Comparison of ENCODE assay signal across 21 cellular contexts in genomic region chrX:155235891-155236290, GRCh38. TPM values are rescaled to one million over a fixed set of nuclear protein-coding genes. Genes with fewer than 3 reads are reported as not detected.
DNase-seq lines count a peak whose midpoint lies in the region; TF ChIP-seq lines count a peak whose summit lies in the region.
"Had no signal": no experiment of that assay in that cellular context is flagged by ENCODE, and none has a peak within 500 bp of the region (broad histone marks: within the 10 kb centered on the region; RNA-seq: fewer than 3 reads in every experiment).

No MANE protein-coding gene starts in this region.

- no peaks in the 10 kb centered on the region for H3K9me3 Mint-ChIP-seq in activated T-cell treated with anti-CD3 and anti-CD28 coated beads, Interleukin-2, amount 50 U/mL, for 24 hours
- no peaks in the 10 kb centered on the region for H3K9me3 Mint-ChIP-seq in glutamatergic neuron (ENCODE audit: unreplicated experiment)
- H3K9me3 Mint-ChIP-seq: CD4-positive, CD25-positive, alpha-beta regulatory T cell had no signal

- in situ Hi-C loops in SK-MEL-5 (cut with HindIII; ENCODE audit: low pct_unique_long_range_greater_than_20kb, low sequenced_read_pairs): no loop called here

- peaks cover 11% of the 10 kb centered on the region for H3K4me1 Mint-ChIP-seq in activated T-cell treated with anti-CD3 and anti-CD28 coated beads, Interleukin-2, amount 50 U/mL, for 24 hours (ENCODE audit: low read depth)
- H3K4me1 Mint-ChIP-seq in glutamatergic neuron (ENCODE audit: low read depth, unreplicated experiment): no peaks in the 10 kb centered on the region

- H3K4me3 Mint-ChIP-seq in activated T-cell treated with anti-CD3 and anti-CD28 coated beads, Interleukin-2, amount 50 U/mL, for 24 hours: no peak overlapping the region
- no peak overlapping the region for H3K4me3 Mint-ChIP-seq in glutamatergic neuron (ENCODE audit: unreplicated experiment)
- H3K4me3 Mint-ChIP-seq: CD4-positive, CD25-positive, alpha-beta regulatory T cell had no signal

- H3K27me3 Mint-ChIP-seq in activated T-cell treated with anti-CD3 and anti-CD28 coated beads, Interleukin-2, amount 50 U/mL, for 24 hours: no peaks in the 10 kb centered on the region
- H3K27me3 Mint-ChIP-seq in glutamatergic neuron (ENCODE audit: unreplicated experiment): no peaks in the 10 kb centered on the region
- H3K27me3 Mint-ChIP-seq: CD4-positive, CD25-positive, alpha-beta regulatory T cell had no signal

- TF ChIP-seq CTCF in glutamatergic neuron (IDR thresholded peaks at IDR 0.05; ENCODE audit: partially characterized antibody, unreplicated experiment): no peak

- H3K36me3 Mint-ChIP-seq in activated T-cell treated with anti-CD3 and anti-CD28 coated beads, Interleukin-2, amount 50 U/mL, for 24 hours (ENCODE audit: low read depth): peaks cover 75% of the 10 kb centered on the region
- H3K36me3 Mint-ChIP-seq in glutamatergic neuron (ENCODE audit: unreplicated experiment): no peaks in the 10 kb centered on the region

- DNase-seq in activated T-cell treated with anti-CD3 and anti-CD28 coated beads, Interleukin-2, amount 50 U/mL, for 24 hours: no peak
- no peak for DNase-seq in activated T-cell treated with anti-CD3 and anti-CD28 coated beads, Interleukin-2, amount 50 U/mL, for 1 hour
- DNase-seq in SK-MEL-5 (ENCODE audit: low read depth, low spot score) (peak; percentile 5), foreskin melanocyte (peak; percentile 38), T1000 (lab: John Stamatoyannopoulos, UW) (no peak), glutamatergic neuron (no peak), hepatic stellate cell (ENCODE audit: low spot score) (no peak), NCI-H2227 treated with DMSO at 0.1 percent for 48 hours (lab: John Stamatoyannopoulos, UW) (no peak)
- DNase-seq: BE2C; CD4-positive, CD25-positive, alpha-beta regulatory T cell; COR-L47; DMS 273 treated with DMSO at 0.1 percent for 48 hours; DND-41; GDM1; GM23248; HCEC 1CT; NCI-H1694 treated with DMSO at 0.1 percent for 48 hours; NCI-H2107; NCI-H510A treated with DMSO at 0.1 percent for 48 hours; NCI-H82 had no signal

- H3K27ac Mint-ChIP-seq in activated T-cell treated with anti-CD3 and anti-CD28 coated beads, Interleukin-2, amount 50 U/mL, for 24 hours: peak overlapping the region; percentile 22
- no peak overlapping the region for H3K27ac Mint-ChIP-seq in glutamatergic neuron (ENCODE audit: unreplicated experiment)

RNA-seq across cellular contexts. Expression of gene VBP1, which starts 19.6 kb away (rescaled TPM):
- total RNA-seq in SK-MEL-5 (2014; rRNA removed; shearing (Covaris generic)): 92.0 and 95.7 TPM in 2 replicates
- polyA plus RNA-seq in SK-MEL-5 (2015; cell fraction: cytosol; rRNA removed): 43.9 and 45.5 TPM in 2 replicates
- 22.1 and 31.1 TPM in 2 replicates for polyA plus RNA-seq in SK-MEL-5 (2015; cell fraction: nucleus; rRNA removed)
- total RNA-seq in glutamatergic neuron (ENCODE audit: unreplicated experiment): 64.4 TPM

RNA-seq across cellular contexts. Expression of gene RAB39B, which starts 28.4 kb away (rescaled TPM):
- 0.56 and 0.79 TPM in 2 replicates for total RNA-seq in SK-MEL-5 (2014; rRNA removed; shearing (Covaris generic))
- 2.3 and 3.9 TPM in 2 replicates for polyA plus RNA-seq in SK-MEL-5 (2015; cell fraction: cytosol; rRNA removed)
- 1.0 and 1.1 TPM in 2 replicates for polyA plus RNA-seq in SK-MEL-5 (2015; cell fraction: nucleus; rRNA removed)
- 20.9 TPM for total RNA-seq in glutamatergic neuron (ENCODE audit: unreplicated experiment)
- total RNA-seq: PC-9 had no signal

Comparison
In these comparisons a context has a peak if more than half of its experiments do, and no peak if none do; other contexts are left out.
1. DNase-seq: peak in SK-MEL-5 (single experiment) and foreskin melanocyte (single experiment); none in activated T-cell treated with anti-CD3 and anti-CD28 coated beads, Interleukin-2, amount 50 U/mL, for 24 hours (single experiment), activated T-cell treated with anti-CD3 and anti-CD28 coated beads, Interleukin-2, amount 50 U/mL, for 1 hour (single experiment), T1000 (single experiment), glutamatergic neuron (single experiment), hepatic stellate cell (single experiment) and NCI-H2227 treated with DMSO at 0.1 percent for 48 hours (single experiment).
2. RNA of gene RAB39B, which starts 28.4 kb away (total RNA-seq): 20.9 TPM in glutamatergic neuron (single experiment); 0.56 to 0.79 TPM in SK-MEL-5; every median in the first group is over 10 times any median in the second.